In genomic region chr10:72146559-72147323, GRCh38 we compare ENCODE assay signal across 24 cellular contexts. TPM values are rescaled to one million over a fixed set of nuclear protein-coding genes. Genes with fewer than 3 reads are reported as not detected.
DNase-seq lines count a peak whose midpoint lies in the region; ATAC-seq, FAIRE-seq and TF ChIP-seq lines count a peak whose summit lies in the region.
"Had no signal": no experiment of that assay in that cellular context is flagged by ENCODE, and none has a peak within 500 bp of the region (broad histone marks: within the 10 kb centered on the region; RNA-seq: fewer than 3 reads in every experiment).

No MANE protein-coding gene starts in this region.

- H3K27me3 Mint-ChIP-seq in mesothelial cell of epicardium (ENCODE audit: low read depth), result no peaks in the 10 kb centered on the region
- H3K27me3 Mint-ChIP-seq: activated B cell treated with CpG ODN at 0.5 μM for 24 hours; activated CD4-positive, alpha-beta memory T cell treated with anti-CD3 and anti-CD28 coated beads, Interleukin-2, amount 10 ng/mL, durations not matched to agents 7 days and 5 days had no signal

- H3K23ac ChIP-seq in IMR-90 (ENCODE audit: low read depth, low read length) (no peak overlapping the region), H1 (ENCODE audit: insufficient read length) (no peak overlapping the region)

- no peak overlapping the region for H3K27ac ChIP-seq in IMR-90 (ENCODE audit: insufficient read depth, low read length)
- H3K27ac ChIP-seq in H1 (ENCODE audit: low read depth, low read length), result no peak overlapping the region
- H3K27ac ChIP-seq in uterus, result no peak overlapping the region
- H3K27ac ChIP-seq: epithelial cell of prostate, gastroesophageal sphincter, vagina had no signal

- no peaks in the 10 kb centered on the region for H3K9me3 Mint-ChIP-seq in mesothelial cell of epicardium
- H3K9me3 Mint-ChIP-seq: activated B cell treated with CpG ODN at 0.5 μM for 24 hours; activated CD4-positive, alpha-beta memory T cell treated with anti-CD3 and anti-CD28 coated beads, Interleukin-2, amount 10 ng/mL, durations not matched to agents 7 days and 5 days had no signal

- in situ Hi-C loops in IMR-90 (cut with MboI; ENCODE audit: low sequenced_read_pairs), result no loop called here

- TF ChIP-seq POLR2A in IMR-90 (IDR thresholded peaks at IDR 0.05; ENCODE audit: low read depth, low read length) (no peak), H1 (IDR thresholded peaks at IDR 0.05; ENCODE audit: control extremely low read depth in 1 of 2, low read depth in 2 of 2, low read length in 2 of 2) (no peak), uterus (IDR thresholded peaks at IDR 0.05) (no peak)

- H4K8ac ChIP-seq in IMR-90 (ENCODE audit: low read depth in 2 of 2, low read length in 2 of 2) (no peak overlapping the region), H1 (ENCODE audit: extremely low read depth, insufficient read depth, low read length) (no peak overlapping the region)

- TF ChIP-seq CTCF in AG10803 (conservative IDR thresholded peaks at IDR 0.05; ENCODE audit: low read length) (no peak), IMR-90 (conservative IDR thresholded peaks at IDR 0.05; ENCODE audit: low read depth, low read length) (no peak), H1 (IDR thresholded peaks at IDR 0.05; ENCODE audit: control extremely low read depth in 1 of 3, insufficient read depth in 1 of 3, low read depth in 1 of 3, low read length in 3 of 3) (no peak), mesothelial cell of epicardium (IDR thresholded peaks at IDR 0.05; ENCODE audit: unreplicated experiment) (no peak), uterus (IDR thresholded peaks at IDR 0.05) (no peak)

- no peak overlapping the region for H2BK20ac ChIP-seq in IMR-90 (ENCODE audit: low read depth, low read length)
- H2BK20ac ChIP-seq in H1 (ENCODE audit: low read length), result no peak overlapping the region

- H3K9me3 ChIP-seq in IMR-90 (ENCODE audit: control insufficient read depth, insufficient read depth, low read length) (no peaks in the 10 kb centered on the region), H1 (ENCODE audit: insufficient read depth in 2 of 2, low read depth in 1 of 2, low read length in 1 of 2) (no peaks in the 10 kb centered on the region), uterus (no peaks in the 10 kb centered on the region)
- H3K9me3 ChIP-seq: gastroesophageal sphincter, MG63, vagina had no signal

- CTCF ChIA-PET in IMR-90 (lab: Yijun Ruan, JAX) (no interaction called here), H1 (lab: Charles Lee; ENCODE audit: partially characterized antibody) (no interaction called here)

- no peak for TF ChIP-seq RAD21 in IMR-90 (IDR thresholded peaks at IDR 0.05; ENCODE audit: low read length)
- TF ChIP-seq RAD21 in H1 (IDR thresholded peaks at IDR 0.05 in 1 of 2, conservative IDR thresholded peaks at IDR 0.05 in 1 of 2; ENCODE audit: low read depth in 2 of 2, low read length in 2 of 2), result no peak

- BruUV-seq in IMR-90 (replicated peaks; lab: Mats Ljungman, UMichigan), result no TSS peak

- H3K4ac ChIP-seq in IMR-90 (ENCODE audit: low read depth, low read length) (no peak overlapping the region), H1 (replicated peaks; ENCODE audit: insufficient read length, low read depth, low read length) (no peak overlapping the region)

- POLR2A ChIA-PET in IMR-90 (lab: Charles Lee; ENCODE audit: unreplicated experiment) (no interaction called here), H1 (lab: Charles Lee; ENCODE audit: partially characterized antibody) (interaction anchor here (1.0 to 1.5 kb wide), 3 partner anchors 10 to 126 kb away, joined by 3 to 6 read pairs (median 4); no protein-coding TSS in a partner anchor)

- H3K79me2 ChIP-seq in H1 (ENCODE audit: control insufficient read depth in 1 of 2, insufficient read depth in 2 of 2, low read length in 2 of 2), result no peaks in the 10 kb centered on the region

- H3K14ac ChIP-seq in IMR-90 (replicated peaks; ENCODE audit: low read depth, low read length), result no peak overlapping the region
- no peak overlapping the region for H3K14ac ChIP-seq in H1 (ENCODE audit: insufficient read length)

- peaks cover 8% of the 10 kb centered on the region for H3K36me3 Mint-ChIP-seq in mesothelial cell of epicardium

- H3K9me1 ChIP-seq in IMR-90 (ENCODE audit: insufficient read depth, low read length), result no peaks in the 10 kb centered on the region

- H2BK120ac ChIP-seq in IMR-90 (ENCODE audit: low read depth, low read length) (no peak overlapping the region), H1 (replicated peaks; ENCODE audit: low read depth, low read length) (no peak overlapping the region)

- H3K56ac ChIP-seq in IMR-90 (ENCODE audit: extremely low read depth, insufficient read depth, low read length) (no peak overlapping the region), H1 (replicated peaks; ENCODE audit: insufficient read length, low read depth, low read length) (no peak overlapping the region)

- H2AFZ ChIP-seq in IMR-90 (replicated peaks; ENCODE audit: low read length, poor library complexity) (no peak overlapping the region), H1 (ENCODE audit: low read length) (no peak overlapping the region)

- H3K27ac Mint-ChIP-seq in mesothelial cell of epicardium, result peak overlapping the region; percentile 4
- H3K27ac Mint-ChIP-seq: activated B cell treated with CpG ODN at 0.5 μM for 24 hours; activated CD4-positive, alpha-beta memory T cell treated with anti-CD3 and anti-CD28 coated beads, Interleukin-2, amount 10 ng/mL, durations not matched to agents 7 days and 5 days had no signal

- H3K18ac ChIP-seq in IMR-90 (ENCODE audit: low read depth, low read length), result no peak overlapping the region
- H3K18ac ChIP-seq in H1 (ENCODE audit: extremely low read depth, low read length), result no peak overlapping the region

- WGBS in IMR-90 (ENCODE audit: extremely low coverage in 2 of 2, insufficient read length in 1 of 2), 2 experiments, result no CpG with 5 or more reads among the region's 4 CpGs
- 91% methylated on average over 4 of the region's 4 CpGs; no CpG with 5 or more reads in 1 of the 2 experiments for WGBS in H1 (ENCODE audit: extremely low coverage in 1 of 2, insufficient coverage in 1 of 2, insufficient read length in 1 of 2, insufficient replicate concordance in 2 of 2, low coverage in 1 of 2, low lambda C conversion rate in 2 of 2, missing lambda C conversion rate in 1 of 2), 2 experiments

- H3K9ac ChIP-seq in IMR-90 (ENCODE audit: low read depth, low read length), result no peak overlapping the region
- no peak overlapping the region for H3K9ac ChIP-seq in H1 (replicated peaks in 1 of 4; ENCODE audit: extremely low read depth in 1 of 4, low read depth in 3 of 4, low read length in 3 of 4)

- no peak overlapping the region for H2BK15ac ChIP-seq in IMR-90 (ENCODE audit: low read depth, low read length)
- 0 out of 2 replicates have a peak overlapping the region, but pooled peaks have one; percentile 63 for H2BK15ac ChIP-seq in H1 (ENCODE audit: low read length)

- no peak overlapping the region for H3K4me3 Mint-ChIP-seq in mesothelial cell of epicardium
- H3K4me3 Mint-ChIP-seq: activated B cell treated with CpG ODN at 0.5 μM for 24 hours; activated CD4-positive, alpha-beta memory T cell treated with anti-CD3 and anti-CD28 coated beads, Interleukin-2, amount 10 ng/mL, durations not matched to agents 7 days and 5 days had no signal

- ATAC-seq in IMR-90 (ENCODE audit: low read depth), result no peak; the same call in 1 of the 2 replicates
- no peak for ATAC-seq in GM19467 (IDR thresholded peaks at IDR 0.05; ENCODE audit: unreplicated experiment)
- ATAC-seq: gastroesophageal sphincter had no signal

- dilution Hi-C loops in IMR-90 (cut with HindIII; ENCODE audit: low sequenced_read_pairs, unreplicated experiment), result no loop called here

- H3K4me1 ChIP-seq in IMR-90 (ENCODE audit: control insufficient read depth, insufficient read depth, low read length) (no peaks in the 10 kb centered on the region; the same call in 1 of the 2 replicates), H1 (replicated peaks in 1 of 4; ENCODE audit: control insufficient read depth in 3 of 4, insufficient read depth in 4 of 4, low read length in 3 of 4) (peaks cover 0 to 8% (median 5%) of the 10 kb centered on the region in 4 experiments; a peak in 5 of 7 replicates), uterus (no peaks in the 10 kb centered on the region)
- H3K4me1 ChIP-seq: gastroesophageal sphincter, vagina had no signal

- DNase-seq in AG10803 (ENCODE audit: low read depth) (peak; percentile 17), IMR-90 (no peak), H1 (ENCODE audit: low read depth in 1 of 2, low spot score in 2 of 2) (no peak), mesothelial cell of epicardium (ENCODE audit: low spot score in 2 of 2, unreplicated experiment in 2 of 2) (no peak), posterior cingulate gyrus (no peak), uterus (no peak)
- DNase-seq in stimulated activated CD4-positive, alpha-beta T cell treated with anti-CD3 and anti-CD28 coated beads, Interleukin-1b, Interleukin-23, amount 100 ng/mL, for 48 hours, result no peak
- DNase-seq: activated B cell treated with CpG ODN at 0.5 μM for 24 hours; activated CD4-positive, alpha-beta memory T cell treated with anti-CD3 and anti-CD28 coated beads, Interleukin-2, amount 10 ng/mL, durations not matched to agents 7 days and 5 days; activated naive CD4-positive, alpha-beta T cell; anterior cingulate cortex; DMS 273 treated with DMSO at 0.1 percent for 48 hours; dorsolateral prefrontal cortex; hypothalamus; MG63; NCI-H1436 treated with DMSO at 0.1 percent for 48 hours; NCI-H524 treated with DMSO at 0.1 percent for 48 hours; stimulated activated CD8-positive, alpha-beta memory T cell treated with anti-CD3 and anti-CD28 coated beads, Interleukin-4, amount 100 ng/mL, for 48 hours had no signal

- H2BK5ac ChIP-seq in IMR-90 (ENCODE audit: low read depth, low read length, poor library complexity, severe bottlenecking) (no peak overlapping the region), H1 (ENCODE audit: low read depth, low read length) (no peak overlapping the region)

- H3K79me1 ChIP-seq in IMR-90 (ENCODE audit: low read depth in 1 of 2, low read length in 2 of 2) (no peaks in the 10 kb centered on the region), H1 (ENCODE audit: low read depth, low read length) (no peaks in the 10 kb centered on the region; the same call in 1 of the 2 replicates)

- H3K36me3 ChIP-seq in IMR-90 (ENCODE audit: control insufficient read depth, insufficient read depth, low read length) (no peaks in the 10 kb centered on the region), H1 (ENCODE audit: control insufficient read depth in 2 of 4, insufficient read depth in 4 of 4, low read length in 3 of 4) (no peaks in the 10 kb centered on the region), uterus (no peaks in the 10 kb centered on the region)
- H3K36me3 ChIP-seq: MG63, vagina had no signal

- H4K91ac ChIP-seq in IMR-90 (ENCODE audit: insufficient read depth, low read depth, low read length) (no peak overlapping the region), H1 (replicated peaks; ENCODE audit: insufficient read length, low read length) (no peak overlapping the region)

- H2AK5ac ChIP-seq in IMR-90 (ENCODE audit: low read depth, low read length) (no peak overlapping the region), H1 (ENCODE audit: low read depth, low read length) (no peak overlapping the region)

- no peak for TF ChIP-seq EP300 in H1 (IDR thresholded peaks at IDR 0.05; ENCODE audit: borderline replicate concordance in 1 of 2, low read depth in 2 of 2, low read length in 2 of 2)

- intact Hi-C loops in IMR-90 (cut with micrococcal nuclease) (no loop called here), posterior cingulate gyrus (cut with DNase I) (no loop called here), uterus (cut with DNase I; ENCODE audit: low total_unique reads) (no loop called here)

- H4K5ac ChIP-seq in IMR-90 (ENCODE audit: low read depth, low read length), result no peak overlapping the region
- H4K5ac ChIP-seq in H1 (ENCODE audit: insufficient read length, low read depth, low read length), result no peak overlapping the region

- H3K4me3 ChIP-seq in AG10803 (ENCODE audit: low read length) (no peak overlapping the region), IMR-90 (ENCODE audit: insufficient read depth, low read depth, low read length) (no peak overlapping the region), H1 (ENCODE audit: extremely low read depth in 1 of 4, insufficient read depth in 2 of 4, low read depth in 3 of 4, low read length in 4 of 4) (no peak overlapping the region), uterus (no peak overlapping the region)
- H3K4me3 ChIP-seq: dorsolateral prefrontal cortex, gastroesophageal sphincter, MG63, vagina had no signal

- H2AK9ac ChIP-seq in IMR-90 (replicated peaks; ENCODE audit: low read depth, low read length, poor library complexity), result no peak overlapping the region

- no peak overlapping the region; the same call in 1 of the 2 replicates for H2BK12ac ChIP-seq in H1 (ENCODE audit: low read depth, low read length)

- H4K20me1 ChIP-seq in IMR-90 (ENCODE audit: insufficient read depth, low read length), result no peaks in the 10 kb centered on the region
- no peaks in the 10 kb centered on the region for H4K20me1 ChIP-seq in H1 (replicated peaks in 1 of 2; ENCODE audit: control insufficient read depth in 1 of 2, insufficient read depth in 2 of 2, low read length in 2 of 2)

- H3K27me3 ChIP-seq in IMR-90 (ENCODE audit: control insufficient read depth, insufficient read depth, low read length) (no peaks in the 10 kb centered on the region), H1 (replicated peaks in 1 of 4; ENCODE audit: control insufficient read depth in 3 of 4, extremely low read depth in 1 of 4, insufficient read depth in 3 of 4, low read length in 3 of 4) (no peaks in the 10 kb centered on the region), uterus (no peaks in the 10 kb centered on the region)
- H3K27me3 ChIP-seq: dorsolateral prefrontal cortex, gastroesophageal sphincter, MG63, vagina had no signal

- FAIRE-seq in H1 (lab: Jason Lieb, UNC), result no peak
- FAIRE-seq: GM18507, islet of Langerhans had no signal

- H3K4me1 Mint-ChIP-seq in mesothelial cell of epicardium, result peaks cover 7% of the 10 kb centered on the region
- H3K4me1 Mint-ChIP-seq: activated B cell treated with CpG ODN at 0.5 μM for 24 hours had no signal

- H3K23me2 ChIP-seq in H1 (ENCODE audit: low read depth, low read length), result no peaks in the 10 kb centered on the region

- no peak overlapping the region for H3K4me2 ChIP-seq in IMR-90 (ENCODE audit: low read depth, low read length)
- H3K4me2 ChIP-seq in H1 (ENCODE audit: insufficient read depth in 1 of 2, low read depth in 2 of 2, low read length in 2 of 2), result no peak overlapping the region; a peak in 1 of 4 replicates

RNA-seq across cellular contexts. Expression of gene SPOCK2, which starts 58.4 kb away (rescaled TPM):
- total RNA-seq in IMR-90 (2012; rRNA removed) (not detected in 2 replicates), mesothelial cell of epicardium (26.7 to 32.4 TPM (median 28.5 TPM) in 3 replicates), uterus (10 to 100 TPM in 1 of 4 donors, 1 to 10 TPM in 3; 1.8 to 18.7 (median 4.5) TPM)
- polyA plus RNA-seq in IMR-90 (2012; rRNA removed) (0.02 TPM in 1 of 2 replicates, not detected in the other), H1 (2011; rRNA removed) (1.5 and 2.6 TPM in 2 replicates)
- polyA plus RNA-seq in IMR-90 (2012; cell fraction: cytosol; rRNA removed), result 0.04 TPM in 1 of 2 replicates, not detected in the other
- polyA plus RNA-seq in IMR-90 (2012; cell fraction: nucleus; rRNA removed; ENCODE audit: low replicate concordance), result 0.23 and 0.36 TPM in 2 replicates
- 1.6 and 1.9 TPM in 2 replicates for total RNA-seq in H1 (2021; fragmentation: NEBNext Ultra II Directional; extraction: Animal tissue kit (Norgen Biotek cat#: 25700))
- polyA plus RNA-seq in H1 (2011; cell fraction: cytosol; rRNA removed), result 2.2 TPM
- 2.9 TPM for polyA plus RNA-seq in H1 (2011; cell fraction: nucleus; rRNA removed)
- polyA plus RNA-seq in H1 (2012, experiment 1 of 2), result 0.66 to 1.3 TPM (median 0.98 TPM) in 4 replicates
- 0.63 TPM for polyA plus RNA-seq in H1 (2012, experiment 2 of 2)
- polyA plus RNA-seq in H1 (2013, experiment 1 of 2), result 2.2 TPM
- polyA plus RNA-seq in H1 (2013, experiment 2 of 2), result 2.1 TPM
- polyA minus RNA-seq in H1 (2011; rRNA and poly(A)+ RNA removed), result 1.1 TPM in 2 replicates
- polyA minus RNA-seq in H1 (2011; cell fraction: cytosol; rRNA and poly(A)+ RNA removed), result 0.73 TPM
- 2.9 TPM for polyA minus RNA-seq in H1 (2011; cell fraction: nucleus; rRNA and poly(A)+ RNA removed)
